Comparison of ENCODE assay signal across 17 cellular contexts in the genomic region with DNA sequence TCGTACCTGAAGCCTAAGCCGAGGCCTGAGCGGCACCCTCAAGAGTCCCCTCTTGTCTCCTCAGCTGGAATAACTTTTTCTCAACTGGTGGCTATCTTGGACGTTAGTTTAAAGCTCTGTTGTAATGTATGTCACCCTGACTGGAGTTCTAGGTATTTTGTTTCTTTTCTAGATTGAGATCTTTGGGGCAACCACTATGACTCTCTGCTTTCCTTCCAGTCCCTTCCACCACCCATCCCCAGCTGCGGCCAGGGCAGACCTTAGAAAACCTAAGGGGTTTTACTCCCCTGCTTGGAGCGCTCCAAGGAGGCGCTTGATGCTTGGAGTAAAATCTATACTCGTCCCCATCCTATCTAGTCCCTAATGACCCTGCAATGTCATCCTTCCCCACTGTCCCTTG.
DNase-seq lines count a peak whose midpoint lies in the region; ATAC-seq and TF ChIP-seq lines count a peak whose summit lies in the region.
"Had no signal": no experiment of that assay in that cellular context is flagged by ENCODE, and none has a peak within 500 bp of the region (broad histone marks: within the 10 kb centered on the region; RNA-seq: fewer than 3 reads in every experiment).

No MANE protein-coding gene starts in this region.

- peaks cover 4 to 28% of the 10 kb centered on the region in 2 donors for H3K4me1 ChIP-seq in ascending aorta

- no peak for ATAC-seq in activated CD8-positive, alpha-beta memory T cell treated with anti-CD3 and anti-CD28 coated beads, Interleukin-2, amount 10 ng/mL, durations not matched to agents 7 days and 5 days
- ATAC-seq in T-cell (replicated peaks in 1 of 4): peak in 2 of 4 experiments; percentile 15 to 16

- no peak for TF ChIP-seq CTCF in ascending aorta (IDR thresholded peaks at IDR 0.05)
- no peak for TF ChIP-seq CTCF in nephron progenitor cell (IDR thresholded peaks at IDR 0.05)

- H3K4me3 Mint-ChIP-seq in activated CD8-positive, alpha-beta memory T cell treated with anti-CD3 and anti-CD28 coated beads, Interleukin-2, amount 10 ng/mL, durations not matched to agents 7 days and 5 days: no peak overlapping the region
- H3K4me3 Mint-ChIP-seq in T-cell (no peak overlapping the region), nephron progenitor cell (no peak overlapping the region)
- H3K4me3 Mint-ChIP-seq: HFFc6 had no signal

- peak overlapping the region; percentile 34 to 38 for H3K27ac ChIP-seq in ascending aorta
- H3K27ac ChIP-seq: BLaER1 treated with 17β-estradiol and CSF1 and Interleukin-3, amounts not matched to agents 10 nM and 100 nM; RWPE1 had no signal

- H3K36me3 ChIP-seq in ascending aorta (no peaks in the 10 kb centered on the region), MG63 (no peaks in the 10 kb centered on the region)
- H3K36me3 ChIP-seq: BLaER1 treated with 17β-estradiol and CSF1 and Interleukin-3, amounts not matched to agents 10 nM and 100 nM had no signal

- CTCF ChIA-PET in activated CD8-positive, alpha-beta memory T cell treated with anti-CD3 and anti-CD28 coated beads, Interleukin-2, amount 10 ng/mL, durations not matched to agents 7 days and 5 days (lab: Charles Lee): interaction anchor here (1.4 kb wide), 1 partner anchor 14 kb away, joined by 4 read pairs; no protein-coding TSS in a partner anchor
- CTCF ChIA-PET in T-cell (lab: Charles Lee): no interaction called here

- peak overlapping the region; percentile 64 for H3K27ac Mint-ChIP-seq in activated CD8-positive, alpha-beta memory T cell treated with anti-CD3 and anti-CD28 coated beads, Interleukin-2, amount 10 ng/mL, durations not matched to agents 7 days and 5 days
- H3K27ac Mint-ChIP-seq in T-cell (peak overlapping the region; percentile 69 to 73), nephron progenitor cell (peak overlapping the region; percentile 38)
- H3K27ac Mint-ChIP-seq: HFFc6 had no signal

- intact Hi-C loops in ascending aorta (cut with DNase I): no loop called here

- peaks cover 31% of the 10 kb centered on the region for H3K4me1 Mint-ChIP-seq in activated CD8-positive, alpha-beta memory T cell treated with anti-CD3 and anti-CD28 coated beads, Interleukin-2, amount 10 ng/mL, durations not matched to agents 7 days and 5 days
- H3K4me1 Mint-ChIP-seq in T-cell: peaks cover 23 to 34% (median 28%) of the 10 kb centered on the region in 3 donors
- peaks cover 5% of the 10 kb centered on the region for H3K4me1 Mint-ChIP-seq in nephron progenitor cell

- POLR2A ChIA-PET in T-cell (lab: Charles Lee): no interaction called here

- H3K4me3 ChIP-seq in ascending aorta (no peak overlapping the region), MG63 (no peak overlapping the region)
- H3K4me3 ChIP-seq: BLaER1 treated with 17β-estradiol and CSF1 and Interleukin-3, amounts not matched to agents 10 nM and 100 nM had no signal

- no peak for DNase-seq in activated CD8-positive, alpha-beta memory T cell treated with anti-CD3 and anti-CD28 coated beads, Interleukin-2, amount 10 ng/mL, durations not matched to agents 7 days and 5 days
- no peak for DNase-seq in activated CD8-positive, alpha-beta memory T cell treated with anti-CD3 and anti-CD28 coated beads, Interleukin-2, amount 50 U/mL, for 48 hours
- no peak for DNase-seq in T-cell
- DNase-seq in ascending aorta (ENCODE audit: low spot score in 2 of 2): no peak
- DNase-seq in nephron progenitor cell: no peak
- DNase-seq in epidermal melanocyte (ENCODE audit: insufficient read length, low spot score): no peak
- DNase-seq in islet precursor cell: no peak
- no peak for DNase-seq in MG63
- DNase-seq: Caco-2, HFFc6, KBM-7, NCI-H1436 treated with DMSO at 0.1 percent for 48 hours, NCI-H2029 treated with DMSO at 0.1 percent for 48 hours, NCI-H2171 treated with DMSO at 0.1 percent for 48 hours, NCI-H446 treated with DMSO at 0.1 percent for 48 hours had no signal

- H3K9me3 Mint-ChIP-seq in activated CD8-positive, alpha-beta memory T cell treated with anti-CD3 and anti-CD28 coated beads, Interleukin-2, amount 10 ng/mL, durations not matched to agents 7 days and 5 days (ENCODE audit: low read depth): peaks cover 13% of the 10 kb centered on the region
- H3K9me3 Mint-ChIP-seq in T-cell: peaks cover 4 to 9% (median 5%) of the 10 kb centered on the region in 3 donors
- peaks cover 32% of the 10 kb centered on the region for H3K9me3 Mint-ChIP-seq in nephron progenitor cell
- H3K9me3 Mint-ChIP-seq: HFFc6 had no signal

- no peaks in the 10 kb centered on the region for H3K27me3 Mint-ChIP-seq in activated CD8-positive, alpha-beta memory T cell treated with anti-CD3 and anti-CD28 coated beads, Interleukin-2, amount 10 ng/mL, durations not matched to agents 7 days and 5 days
- no peaks in the 10 kb centered on the region for H3K27me3 Mint-ChIP-seq in T-cell
- peaks cover 8% of the 10 kb centered on the region for H3K27me3 Mint-ChIP-seq in nephron progenitor cell (ENCODE audit: low read depth, poor library complexity)

- H3K36me3 Mint-ChIP-seq in activated CD8-positive, alpha-beta memory T cell treated with anti-CD3 and anti-CD28 coated beads, Interleukin-2, amount 10 ng/mL, durations not matched to agents 7 days and 5 days: peaks cover 25% of the 10 kb centered on the region
- H3K36me3 Mint-ChIP-seq in T-cell: peaks cover 9% of the 10 kb centered on the region
- H3K36me3 Mint-ChIP-seq in nephron progenitor cell (ENCODE audit: low read depth): peaks cover 5% of the 10 kb centered on the region

- H3K9me3 ChIP-seq in ascending aorta (no peaks in the 10 kb centered on the region), MG63 (0 out of 2 replicates have a peak, but pooled peaks cover 8% of the 10 kb centered on the region)
- H3K9me3 ChIP-seq: Caco-2 had no signal

- H3K27me3 ChIP-seq in ascending aorta (no peaks in the 10 kb centered on the region), MG63 (no peaks in the 10 kb centered on the region)
- H3K27me3 ChIP-seq: BLaER1 treated with 17β-estradiol and CSF1 and Interleukin-3, amounts not matched to agents 10 nM and 100 nM had no signal
